In the genomic region with DNA sequence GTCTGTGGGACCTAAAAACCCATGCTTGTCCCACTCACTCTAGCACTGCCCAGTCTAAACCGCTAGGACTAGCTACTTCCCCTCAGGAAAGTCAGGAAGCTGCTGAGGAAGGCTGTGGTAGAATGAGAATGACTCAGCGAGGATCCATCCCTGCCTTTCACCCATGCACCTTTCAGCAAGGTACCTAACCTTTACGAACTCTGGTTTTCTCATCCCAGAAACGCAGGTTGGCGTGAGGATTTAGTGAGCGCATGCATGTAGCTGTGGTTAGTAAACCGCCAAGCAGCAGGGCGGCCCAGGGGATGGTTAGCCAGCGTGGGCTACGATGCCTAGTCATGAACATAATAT, we compare ENCODE assay signal across 1 cellular context.
TF ChIP-seq lines count a peak whose summit lies in the region.

No MANE protein-coding gene starts in this region.

TF ChIP-seq in GM12878, 131 proteins besides CTCF, POLR2A, EP300 and RAD21:
- TF ChIP-seq IKZF1 (conservative IDR thresholded peaks at IDR 0.05), result peak; percentile 86
- peak; percentile 79 to 87 for TF ChIP-seq IKZF2 (IDR thresholded peaks at IDR 0.05)
- no peak for TF ChIP-seq BACH1 (IDR thresholded peaks at IDR 0.05; ENCODE audit: borderline replicate concordance)
- peak; percentile 84 for TF ChIP-seq EED (IDR thresholded peaks at IDR 0.05; ENCODE audit: low read depth)
- no peak for TF ChIP-seq TCF7 (IDR thresholded peaks at IDR 0.05; ENCODE audit: borderline replicate concordance)
- TF ChIP-seq, protein P1, sequence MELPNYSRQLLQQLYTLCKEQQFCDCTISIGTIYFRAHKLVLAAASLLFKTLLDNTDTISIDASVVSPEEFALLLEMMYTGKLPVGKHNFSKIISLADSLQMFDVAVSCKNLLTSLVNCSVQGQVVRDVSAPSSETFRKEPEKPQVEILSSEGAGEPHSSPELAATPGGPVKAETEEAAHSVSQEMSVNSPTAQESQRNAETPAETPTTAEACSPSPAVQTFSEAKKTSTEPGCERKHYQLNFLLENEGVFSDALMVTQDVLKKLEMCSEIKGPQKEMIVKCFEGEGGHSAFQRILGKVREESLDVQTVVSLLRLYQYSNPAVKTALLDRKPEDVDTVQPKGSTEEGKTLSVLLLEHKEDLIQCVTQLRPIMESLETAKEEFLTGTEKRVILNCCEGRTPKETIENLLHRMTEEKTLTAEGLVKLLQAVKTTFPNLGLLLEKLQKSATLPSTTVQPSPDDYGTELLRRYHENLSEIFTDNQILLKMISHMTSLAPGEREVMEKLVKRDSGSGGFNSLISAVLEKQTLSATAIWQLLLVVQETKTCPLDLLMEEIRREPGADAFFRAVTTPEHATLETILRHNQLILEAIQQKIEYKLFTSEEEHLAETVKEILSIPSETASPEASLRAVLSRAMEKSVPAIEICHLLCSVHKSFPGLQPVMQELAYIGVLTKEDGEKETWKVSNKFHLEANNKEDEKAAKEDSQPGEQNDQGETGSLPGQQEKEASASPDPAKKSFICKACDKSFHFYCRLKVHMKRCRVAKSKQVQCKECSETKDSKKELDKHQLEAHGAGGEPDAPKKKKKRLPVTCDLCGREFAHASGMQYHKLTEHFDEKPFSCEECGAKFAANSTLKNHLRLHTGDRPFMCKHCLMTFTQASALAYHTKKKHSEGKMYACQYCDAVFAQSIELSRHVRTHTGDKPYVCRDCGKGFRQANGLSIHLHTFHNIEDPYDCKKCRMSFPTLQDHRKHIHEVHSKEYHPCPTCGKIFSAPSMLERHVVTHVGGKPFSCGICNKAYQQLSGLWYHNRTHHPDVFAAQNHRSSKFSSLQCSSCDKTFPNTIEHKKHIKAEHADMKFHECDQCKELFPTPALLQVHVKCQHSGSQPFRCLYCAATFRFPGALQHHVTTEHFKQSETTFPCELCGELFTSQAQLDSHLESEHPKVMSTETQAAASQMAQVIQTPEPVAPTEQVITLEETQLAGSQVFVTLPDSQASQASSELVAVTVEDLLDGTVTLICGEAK (IDR thresholded peaks at IDR 0.05; ENCODE audit: borderline replicate concordance), result no peak
- peak; percentile 88 for TF ChIP-seq RUNX3 (IDR thresholded peaks at IDR 0.05; ENCODE audit: low read length)
- TF ChIP-seq, protein P2, sequence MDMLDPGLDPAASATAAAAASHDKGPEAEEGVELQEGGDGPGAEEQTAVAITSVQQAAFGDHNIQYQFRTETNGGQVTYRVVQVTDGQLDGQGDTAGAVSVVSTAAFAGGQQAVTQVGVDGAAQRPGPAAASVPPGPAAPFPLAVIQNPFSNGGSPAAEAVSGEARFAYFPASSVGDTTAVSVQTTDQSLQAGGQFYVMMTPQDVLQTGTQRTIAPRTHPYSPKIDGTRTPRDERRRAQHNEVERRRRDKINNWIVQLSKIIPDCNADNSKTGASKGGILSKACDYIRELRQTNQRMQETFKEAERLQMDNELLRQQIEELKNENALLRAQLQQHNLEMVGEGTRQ (IDR thresholded peaks at IDR 0.05; ENCODE audit: borderline replicate concordance, low read depth, low read length), result no peak
- 0 out of 2 replicates have a peak, but pooled peaks have one; percentile 13 for TF ChIP-seq CREM (IDR thresholded peaks at IDR 0.05; ENCODE audit: low read depth)
- TF ChIP-seq SPI1 (IDR thresholded peaks at IDR 0.05; ENCODE audit: borderline replicate concordance, insufficient read depth, low read depth, low read length), result peak; percentile 47; the same call in 1 of the 2 replicates
- TF ChIP-seq, protein P3, sequence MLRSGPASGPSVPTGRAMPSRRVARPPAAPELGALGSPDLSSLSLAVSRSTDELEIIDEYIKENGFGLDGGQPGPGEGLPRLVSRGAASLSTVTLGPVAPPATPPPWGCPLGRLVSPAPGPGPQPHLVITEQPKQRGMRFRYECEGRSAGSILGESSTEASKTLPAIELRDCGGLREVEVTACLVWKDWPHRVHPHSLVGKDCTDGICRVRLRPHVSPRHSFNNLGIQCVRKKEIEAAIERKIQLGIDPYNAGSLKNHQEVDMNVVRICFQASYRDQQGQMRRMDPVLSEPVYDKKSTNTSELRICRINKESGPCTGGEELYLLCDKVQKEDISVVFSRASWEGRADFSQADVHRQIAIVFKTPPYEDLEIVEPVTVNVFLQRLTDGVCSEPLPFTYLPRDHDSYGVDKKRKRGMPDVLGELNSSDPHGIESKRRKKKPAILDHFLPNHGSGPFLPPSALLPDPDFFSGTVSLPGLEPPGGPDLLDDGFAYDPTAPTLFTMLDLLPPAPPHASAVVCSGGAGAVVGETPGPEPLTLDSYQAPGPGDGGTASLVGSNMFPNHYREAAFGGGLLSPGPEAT (IDR thresholded peaks at IDR 0.05; ENCODE audit: low read depth), result peak; percentile 62; the same call in 1 of the 2 replicates
- TF ChIP-seq RELA (IDR thresholded peaks at IDR 0.05; ENCODE audit: borderline replicate concordance, partially characterized antibody), result peak; percentile 7
